In genomic region chr4:73814679-73815078, GRCh38 we compare ENCODE assay signal across 16 cellular contexts. TPM values are rescaled to one million over a fixed set of nuclear protein-coding genes. Genes with fewer than 3 reads are reported as not detected.
A peak's percentile ranks its signal among the peaks of the same experiment; 100 is the strongest.
DNase-seq lines count a peak whose midpoint lies in the region; ATAC-seq lines count a peak whose summit lies in the region.
"Had no signal": no experiment of that assay in that cellular context is flagged by ENCODE, and none has a peak within 500 bp of the region (broad histone marks: within the 10 kb centered on the region; RNA-seq: fewer than 3 reads in every experiment).

No MANE protein-coding gene starts in this region.

- peaks cover 9% of the 10 kb centered on the region for H3K4me1 ChIP-seq in thymus (ENCODE audit: control insufficient read depth, insufficient read depth, low read length)
- H3K4me1 ChIP-seq: Caco-2 had no signal

- no peaks in the 10 kb centered on the region for H3K36me3 ChIP-seq in thymus (ENCODE audit: control insufficient read depth, insufficient read depth)

- peaks cover 19% of the 10 kb centered on the region for H3K4me1 Mint-ChIP-seq in activated CD4-positive, alpha-beta memory T cell treated with anti-CD3 and anti-CD28 coated beads, Interleukin-2, amount 10 ng/mL, durations not matched to agents 7 days and 5 days
- H3K4me1 Mint-ChIP-seq in activated CD4-positive, alpha-beta memory T cell treated with anti-CD3 and anti-CD28 coated beads for 36 hours (ENCODE audit: low read depth): no peaks in the 10 kb centered on the region

- 97% methylated on average over 1 of the region's 1 CpG for WGBS in thymus

- no peak for DNase-seq in activated CD4-positive, alpha-beta memory T cell treated with anti-CD3 and anti-CD28 coated beads, Interleukin-2, amount 10 ng/mL, durations not matched to agents 7 days and 5 days
- DNase-seq in activated CD4-positive, alpha-beta memory T cell treated with anti-CD3 and anti-CD28 coated beads for 36 hours: no peak
- DNase-seq in NCI-H2029 treated with DMSO at 0.1 percent for 48 hours (lab: John Stamatoyannopoulos, UW) (peak; percentile 8), epidermal melanocyte (ENCODE audit: insufficient read length, low spot score) (no peak)
- DNase-seq in activated CD4-positive, CD25-positive, alpha-beta regulatory T cell (lab: John Stamatoyannopoulos, UW): no peak
- DNase-seq in stimulated activated CD4-positive, alpha-beta T cell treated with anti-CD3 and anti-CD28 coated beads, Interleukin-1b, Interleukin-23, amount 100 ng/mL, for 48 hours: no peak
- DNase-seq: Caco-2, GF-D8, NCI-H1048, NCI-H446 treated with DMSO at 0.1 percent for 48 hours, NCI-H774 had no signal

- H3K27ac ChIP-seq in thymus (ENCODE audit: low read depth): peak overlapping the region; percentile 1

- peaks cover 10% of the 10 kb centered on the region for H3K9me3 Mint-ChIP-seq in activated CD4-positive, alpha-beta memory T cell treated with anti-CD3 and anti-CD28 coated beads, Interleukin-2, amount 10 ng/mL, durations not matched to agents 7 days and 5 days
- H3K9me3 Mint-ChIP-seq in activated CD4-positive, alpha-beta memory T cell treated with anti-CD3 and anti-CD28 coated beads for 36 hours: peaks cover 3% of the 10 kb centered on the region

- H3K4me3 Mint-ChIP-seq in activated CD4-positive, alpha-beta memory T cell treated with anti-CD3 and anti-CD28 coated beads, Interleukin-2, amount 10 ng/mL, durations not matched to agents 7 days and 5 days: no peak overlapping the region
- H3K4me3 Mint-ChIP-seq in activated CD4-positive, alpha-beta memory T cell treated with anti-CD3 and anti-CD28 coated beads for 36 hours: no peak overlapping the region

- no peaks in the 10 kb centered on the region for H3K9me3 ChIP-seq in thymus (ENCODE audit: control insufficient read depth)
- H3K9me3 ChIP-seq: A549, Caco-2 had no signal

- ATAC-seq in esophagus mucosa: peak; percentile 68
- ATAC-seq: A549 had no signal

- CTCF ChIA-PET in activated CD4-positive, alpha-beta memory T cell treated with anti-CD3 and anti-CD28 coated beads, Interleukin-2, amount 10 ng/mL, durations not matched to agents 7 days and 5 days (lab: Charles Lee): no interaction called here
- CTCF ChIA-PET in activated CD4-positive, alpha-beta memory T cell treated with anti-CD3 and anti-CD28 coated beads for 36 hours (lab: Charles Lee): no interaction called here

- H3K27ac Mint-ChIP-seq in activated CD4-positive, alpha-beta memory T cell treated with anti-CD3 and anti-CD28 coated beads, Interleukin-2, amount 10 ng/mL, durations not matched to agents 7 days and 5 days: peak overlapping the region; percentile 4
- no peak overlapping the region for H3K27ac Mint-ChIP-seq in activated CD4-positive, alpha-beta memory T cell treated with anti-CD3 and anti-CD28 coated beads for 36 hours

- no peaks in the 10 kb centered on the region for H3K27me3 ChIP-seq in thymus (ENCODE audit: control insufficient read depth, insufficient read depth)

- H3K4me3 ChIP-seq in thymus (ENCODE audit: low read length): no peak overlapping the region
- H3K4me3 ChIP-seq: A549 had no signal

- H3K27me3 Mint-ChIP-seq in activated CD4-positive, alpha-beta memory T cell treated with anti-CD3 and anti-CD28 coated beads, Interleukin-2, amount 10 ng/mL, durations not matched to agents 7 days and 5 days: no peaks in the 10 kb centered on the region
- no peaks in the 10 kb centered on the region for H3K27me3 Mint-ChIP-seq in activated CD4-positive, alpha-beta memory T cell treated with anti-CD3 and anti-CD28 coated beads for 36 hours

- intact Hi-C loops in activated CD4-positive, alpha-beta memory T cell treated with anti-CD3 and anti-CD28 coated beads for 36 hours (cut with micrococcal nuclease): no loop called here

- POLR2A ChIA-PET in activated CD4-positive, alpha-beta memory T cell treated with anti-CD3 and anti-CD28 coated beads, Interleukin-2, amount 10 ng/mL, durations not matched to agents 7 days and 5 days (lab: Charles Lee): no interaction called here
- POLR2A ChIA-PET in activated CD4-positive, alpha-beta memory T cell treated with anti-CD3 and anti-CD28 coated beads for 36 hours (lab: Charles Lee): no interaction called here

- H3K36me3 Mint-ChIP-seq in activated CD4-positive, alpha-beta memory T cell treated with anti-CD3 and anti-CD28 coated beads, Interleukin-2, amount 10 ng/mL, durations not matched to agents 7 days and 5 days (ENCODE audit: low read depth): no peaks in the 10 kb centered on the region
- H3K36me3 Mint-ChIP-seq in activated CD4-positive, alpha-beta memory T cell treated with anti-CD3 and anti-CD28 coated beads for 36 hours: no peaks in the 10 kb centered on the region

RNA-seq across cellular contexts. Expression of gene CXCL6, which starts 21.8 kb away (rescaled TPM):
- not detected for total RNA-seq in activated CD4-positive, alpha-beta memory T cell treated with anti-CD3 and anti-CD28 coated beads, Interleukin-2, amount 10 ng/mL, durations not matched to agents 7 days and 5 days
- not detected for total RNA-seq in activated CD4-positive, alpha-beta memory T cell treated with anti-CD3 and anti-CD28 coated beads for 36 hours
- total RNA-seq in esophagus mucosa: 1.4 TPM
- 10.3 TPM for polyA plus RNA-seq in thymus
- total RNA-seq: Caco-2, HT1080, RPMI7951 had no signal

RNA-seq across cellular contexts. Expression of gene PF4V1, which starts 38.4 kb away (rescaled TPM):
- not detected for total RNA-seq in activated CD4-positive, alpha-beta memory T cell treated with anti-CD3 and anti-CD28 coated beads, Interleukin-2, amount 10 ng/mL, durations not matched to agents 7 days and 5 days
- total RNA-seq in activated CD4-positive, alpha-beta memory T cell treated with anti-CD3 and anti-CD28 coated beads for 36 hours: not detected
- not detected for total RNA-seq in esophagus mucosa
- polyA plus RNA-seq in thymus: 0.57 TPM
- total RNA-seq: Caco-2, HT1080 had no signal
- polyA plus RNA-seq: A549 had no signal

RNA-seq across cellular contexts. Expression of gene CXCL1, which starts 54.5 kb away (rescaled TPM):
- total RNA-seq in activated CD4-positive, alpha-beta memory T cell treated with anti-CD3 and anti-CD28 coated beads, Interleukin-2, amount 10 ng/mL, durations not matched to agents 7 days and 5 days: not detected
- total RNA-seq in activated CD4-positive, alpha-beta memory T cell treated with anti-CD3 and anti-CD28 coated beads for 36 hours: not detected
- total RNA-seq in esophagus mucosa: 22.9 TPM
- polyA plus RNA-seq in thymus: 37.7 TPM
- total RNA-seq: Caco-2, HT1080 had no signal

Comparison
In these comparisons a context has a peak if more than half of its experiments do, and no peak if none do; other contexts are left out.
1. RNA of gene CXCL1, which starts 54.5 kb away (total RNA-seq): 22.9 TPM in esophagus mucosa (single experiment); not detected in activated CD4-positive, alpha-beta memory T cell treated with anti-CD3 and anti-CD28 coated beads, Interleukin-2, amount 10 ng/mL, durations not matched to agents 7 days and 5 days and not detected in activated CD4-positive, alpha-beta memory T cell treated with anti-CD3 and anti-CD28 coated beads for 36 hours; every median in the first group is over 10 times any median in the second.